ENCODE assay signal across 1 cellular context in genomic region chr11:8689726-8690255, GRCh38.
TF ChIP-seq lines count a peak whose summit lies in the region.

No MANE protein-coding gene starts in this region.

TF ChIP-seq in H1, 55 proteins besides CTCF, POLR2A, EP300 and RAD21 (continued from another document):
- TF ChIP-seq GABPA (IDR thresholded peaks at IDR 0.05; ENCODE audit: borderline replicate concordance, insufficient read depth, low read length) (no peak), KDM1A (IDR thresholded peaks at IDR 0.05; ENCODE audit: borderline replicate concordance, low read length) (no peak), ASH2L (IDR thresholded peaks at IDR 0.05; ENCODE audit: low read length) (no peak), TCF12 (IDR thresholded peaks at IDR 0.05; ENCODE audit: low read depth, low read length) (no peak)
